Comparison of ENCODE assay signal across 9 cellular contexts in the genomic region with DNA sequence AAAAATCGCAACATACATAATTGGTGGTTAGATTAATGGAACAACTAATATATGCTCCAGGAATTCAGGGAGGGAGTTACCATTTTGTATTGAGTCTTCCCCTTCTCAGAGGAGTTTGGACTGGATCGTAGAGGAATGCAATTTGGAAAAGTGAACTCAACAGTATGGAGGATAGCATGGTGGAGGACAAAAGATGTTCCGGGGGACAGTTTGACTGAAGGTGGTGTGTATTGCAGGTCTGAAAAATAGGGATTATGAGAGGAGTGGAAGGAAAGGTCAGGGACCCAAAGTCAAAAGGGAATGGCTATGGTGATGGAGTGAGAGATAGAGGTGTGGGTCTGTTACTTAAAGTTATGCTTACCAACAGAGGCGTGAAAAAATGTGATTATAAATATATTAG. TPM values are rescaled to one million over a fixed set of nuclear protein-coding genes. Genes with fewer than 3 reads are reported as not detected.
DNase-seq lines count a peak whose midpoint lies in the region; ATAC-seq and TF ChIP-seq lines count a peak whose summit lies in the region.
"Had no signal": no experiment of that assay in that cellular context is flagged by ENCODE, and none has a peak within 500 bp of the region (broad histone marks: within the 10 kb centered on the region; RNA-seq: fewer than 3 reads in every experiment).

No MANE protein-coding gene starts in this region.

- no peaks in the 10 kb centered on the region for H3K9me3 ChIP-seq in CD8-positive, alpha-beta memory T cell (ENCODE audit: low read length)
- no peaks in the 10 kb centered on the region for H3K9me3 ChIP-seq in PC-3 (ENCODE audit: low read length)
- no peaks in the 10 kb centered on the region for H3K9me3 ChIP-seq in ovary

- TF ChIP-seq EP300 in ovary (IDR thresholded peaks at IDR 0.05), result no peak

- peak overlapping the region; percentile 86 for H3K4me3 ChIP-seq in CD8-positive, alpha-beta memory T cell (ENCODE audit: low read length)
- H3K4me3 ChIP-seq in PC-3 (ENCODE audit: low read length), result peak overlapping the region; percentile 91
- H3K4me3 ChIP-seq in epithelial cell of esophagus (ENCODE audit: low read length), result peak overlapping the region; percentile 77
- peak overlapping the region; percentile 87 for H3K4me3 ChIP-seq in ovary

- DNase-seq in CD8-positive, alpha-beta memory T cell, result no peak
- DNase-seq in PC-3 (no peak), epithelial cell of esophagus (ENCODE audit: low read depth) (no peak), ovary (no peak), OCI-M2 (lab: John Stamatoyannopoulos, UW; ENCODE audit: unreplicated experiment) (no peak), MV-4-11 (lab: John Stamatoyannopoulos, UW) (no peak), inferior parietal cortex (ENCODE audit: extremely low spot score) (no peak), occipital lobe (lab: John Stamatoyannopoulos, UW) (no peak)
- DNase-seq: NCI-H2081 treated with DMSO at 0.1 percent for 48 hours had no signal

- peaks cover 8% of the 10 kb centered on the region for H3K36me3 ChIP-seq in CD8-positive, alpha-beta memory T cell (ENCODE audit: insufficient read depth, low read length)
- peaks cover 17% of the 10 kb centered on the region; the same call in 1 of the 2 replicates for H3K36me3 ChIP-seq in PC-3 (ENCODE audit: low read depth, low read length)
- no peaks in the 10 kb centered on the region for H3K36me3 ChIP-seq in ovary

- WGBS in ovary, 3 donors, result 69 to 75% (median 71%) methylated on average over 4 of the region's 4 CpGs

- peaks cover 23% of the 10 kb centered on the region for H3K4me1 ChIP-seq in CD8-positive, alpha-beta memory T cell (ENCODE audit: insufficient read depth, low read length)
- H3K4me1 ChIP-seq in PC-3 (ENCODE audit: insufficient read depth, low read length) (peaks cover 12% of the 10 kb centered on the region), ovary (ENCODE audit: insufficient read depth) (peaks cover 2% of the 10 kb centered on the region)

- POLR2A ChIA-PET in CD8-positive, alpha-beta memory T cell (lab: Charles Lee), result interaction anchor here (1.1 to 3.8 kb wide), 2 partner anchors 11 to 15 kb away, joined by 9 to 97 read pairs; a partner anchor contains a TSS
- POLR2A ChIA-PET in PC-3 (lab: Charles Lee; ENCODE audit: unreplicated experiment), result no interaction called here

- peaks cover 0 to 35% (median 4%) of the 10 kb centered on the region in 3 donors for H3K36me3 Mint-ChIP-seq in CD8-positive, alpha-beta memory T cell

- no peak for TF ChIP-seq POLR2A in ovary (IDR thresholded peaks at IDR 0.05)

- no peaks in the 10 kb centered on the region for H3K27me3 ChIP-seq in CD8-positive, alpha-beta memory T cell (ENCODE audit: insufficient read depth, low read length, poor library complexity, severe bottlenecking)
- H3K27me3 ChIP-seq in PC-3 (ENCODE audit: low read length) (no peaks in the 10 kb centered on the region), ovary (no peaks in the 10 kb centered on the region)

- no peaks in the 10 kb centered on the region for H3K9me2 ChIP-seq in PC-3 (replicated peaks; ENCODE audit: low read length)

- peak overlapping the region; percentile 76 for H3K9ac ChIP-seq in PC-3 (ENCODE audit: low read length)

- peak overlapping the region; percentile 97; the same call in 1 of the 2 replicates for H2AFZ ChIP-seq in PC-3 (ENCODE audit: low read length)

- peak overlapping the region; percentile 94 to 100 (median 96) for H3K4me3 Mint-ChIP-seq in CD8-positive, alpha-beta memory T cell

- no peaks in the 10 kb centered on the region for H3K9me3 Mint-ChIP-seq in CD8-positive, alpha-beta memory T cell

- intact Hi-C loops in PC-3 (cut with micrococcal nuclease) (loop anchor here (2.0 kb wide), 2 partner anchors 28 to 72 kb away; no protein-coding TSS in a partner anchor), ovary (cut with DNase I) (no loop called here)

- H3K4me2 ChIP-seq in PC-3 (ENCODE audit: low read length), result peak overlapping the region; percentile 92

- H3F3A ChIP-seq in PC-3 (ENCODE audit: low read length, unreplicated experiment), result peaks cover 12% of the 10 kb centered on the region

- H3K27me3 Mint-ChIP-seq in CD8-positive, alpha-beta memory T cell, result peaks cover 0 to 3% of the 10 kb centered on the region in 2 donors

- peak overlapping the region; percentile 86 for H3K27ac ChIP-seq in CD8-positive, alpha-beta memory T cell (ENCODE audit: low read depth, low read length)
- peak overlapping the region; percentile 48 for H3K27ac ChIP-seq in PC-3 (ENCODE audit: low read length)
- H3K27ac ChIP-seq in ovary, result no peak overlapping the region

- no TSS peak for BruUV-seq in PC-3 (replicated peaks; lab: Mats Ljungman, UMichigan)

- TF ChIP-seq CTCF in PC-3 (conservative IDR thresholded peaks at IDR 0.05; ENCODE audit: low read depth, low read length) (no peak), epithelial cell of esophagus (IDR thresholded peaks at IDR 0.05; ENCODE audit: insufficient read depth, low read depth, low read length, missing control alignments) (no peak), ovary (IDR thresholded peaks at IDR 0.05) (no peak)

- CTCF ChIA-PET in CD8-positive, alpha-beta memory T cell (lab: Charles Lee), result interaction anchor here (1.2 kb wide), 1 partner anchor 31 kb away, joined by 3 read pairs; no protein-coding TSS in a partner anchor
- CTCF ChIA-PET in PC-3 (lab: Charles Lee), result no interaction called here

- H3K79me2 ChIP-seq in PC-3 (ENCODE audit: low read length), result peaks cover 50% of the 10 kb centered on the region

- no peak for ATAC-seq in PC-3

- peak overlapping the region; percentile 72 to 98 (median 96) for H3K27ac Mint-ChIP-seq in CD8-positive, alpha-beta memory T cell

- peaks cover 33 to 55% (median 40%) of the 10 kb centered on the region in 3 donors for H3K4me1 Mint-ChIP-seq in CD8-positive, alpha-beta memory T cell

- peaks cover 8% of the 10 kb centered on the region; the same call in 1 of the 2 replicates for H4K20me1 ChIP-seq in PC-3 (ENCODE audit: low read length)

RNA-seq across cellular contexts. Expression of a gene that starts 1.5 kb away (rescaled TPM):
- total RNA-seq in CD8-positive, alpha-beta memory T cell, result 10 to 100 TPM; 64.7 to 70.6 TPM
- 31.0 TPM for polyA plus RNA-seq in CD8-positive, alpha-beta memory T cell
- total RNA-seq in PC-3 (2014; rRNA removed) (21.7 and 21.8 TPM in 2 replicates), ovary (10 to 100 TPM; 21.6 to 38.7 (median 35.2) TPM), occipital lobe (34.5 TPM)
- 10 to 100 TPM; 19.4 to 31.8 TPM for polyA plus RNA-seq in ovary

RNA-seq across cellular contexts. Expression of a gene that starts 15.4 kb away (rescaled TPM):
- total RNA-seq in CD8-positive, alpha-beta memory T cell, result 100 to 1,000 TPM; 102 to 114 TPM
- 53.4 TPM for polyA plus RNA-seq in CD8-positive, alpha-beta memory T cell
- total RNA-seq in PC-3 (2014; rRNA removed), result 49.0 and 63.2 TPM in 2 replicates
- total RNA-seq in ovary, result 10 to 100 TPM; 15.5 to 33.9 (median 23.9) TPM
- polyA plus RNA-seq in ovary, result 10 to 100 TPM; 17.8 to 26.9 TPM
- 49.4 TPM for total RNA-seq in occipital lobe

RNA-seq across cellular contexts. Expression of a gene that starts 15.6 kb away (rescaled TPM):
- 10 to 100 TPM; 41.3 to 44.2 TPM for total RNA-seq in CD8-positive, alpha-beta memory T cell
- polyA plus RNA-seq in CD8-positive, alpha-beta memory T cell, result 23.5 TPM
- total RNA-seq in PC-3 (2014; rRNA removed) (22.5 and 62.5 TPM in 2 replicates), ovary (10 to 100 TPM in 6 of 7 donors, 1 to 10 TPM in 1; 7.6 to 21.9 (median 18.5) TPM), occipital lobe (48.4 TPM)
- polyA plus RNA-seq in ovary, result 10 to 100 TPM; 14.3 to 27.3 TPM

Comparison
In these comparisons a context has a peak if more than half of its experiments do, and no peak if none do; other contexts are left out.
1. H3K27ac ChIP-seq: peak in CD8-positive, alpha-beta memory T cell (single experiment) and PC-3 (single experiment); none in ovary (0 of 2).
2. Peak in every context shown above with its lines, with median percentiles within 50 percentile points of each other: H3K4me3 ChIP-seq.